Comparison of ENCODE assay signal across 34 cellular contexts in genomic region chr1:203065191-203065590, GRCh38. TPM values are rescaled to one million over a fixed set of nuclear protein-coding genes. Genes with fewer than 3 reads are reported as not detected.
"Had no signal": no experiment of that assay in that cellular context is flagged by ENCODE, and none has a peak within 500 bp of the region (broad histone marks: within the 10 kb centered on the region; RNA-seq: fewer than 3 reads in every experiment).

No MANE protein-coding gene starts in this region.

- H3K27ac ChIP-seq: SK-N-MC, WERI-Rb-1 had no signal

- ATAC-seq: activated CD8-positive, alpha-beta memory T cell treated with anti-CD3 and anti-CD28 coated beads, Interleukin-2, amount 10 ng/mL, durations not matched to agents 7 days and 5 days; activated naive CD8-positive, alpha-beta T cell treated with anti-CD3 and anti-CD28 coated beads, Interleukin-2, amount 50 U/mL, for 24 hours had no signal

- FAIRE-seq: bronchial epithelial cell had no signal

- H3K4me3 ChIP-seq: SK-N-MC had no signal

- DNase-seq: activated CD4-positive, alpha-beta memory T cell treated with anti-CD3 and anti-CD28 coated beads, Interleukin-2, amount 10 ng/mL, durations not matched to agents 7 days and 5 days; activated CD4-positive, alpha-beta T cell treated with anti-CD3 and anti-CD28 coated beads for 1 hour; activated CD4-positive, alpha-beta T cell treated with anti-CD3 and anti-CD28 coated beads for 48 hours; activated CD4-positive, CD25-positive, alpha-beta regulatory T cell; activated CD8-positive, alpha-beta memory T cell treated with anti-CD3 and anti-CD28 coated beads for 24 hours; activated CD8-positive, alpha-beta memory T cell treated with anti-CD3 and anti-CD28 coated beads, Interleukin-2, amount 10 ng/mL, durations not matched to agents 7 days and 5 days; activated CD8-positive, alpha-beta memory T cell treated with anti-CD3 and anti-CD28 coated beads, Interleukin-2, amount 50 U/mL, for 48 hours; activated effector memory CD4-positive, alpha-beta T cell treated with Interleukin-2 at 50 U/mL for 16 hours; activated naive CD4-positive, alpha-beta T cell treated with anti-CD3 and anti-CD28 coated beads, Interleukin-2, amount 10 ng/mL, durations not matched to agents 7 days and 5 days; activated naive CD8-positive, alpha-beta T cell treated with anti-CD3 and anti-CD28 coated beads, Interleukin-2, amount 50 U/mL, for 24 hours; activated T-cell treated with anti-CD3 and anti-CD28 coated beads, Interleukin-2, amount 50 U/mL, for 48 hours; caudate nucleus; Karpas-422; KBM-7; MM.1S; NCI-H1092; NCI-H1417; NCI-H146; NCI-H187; NCI-H2029 treated with DMSO at 0.1 percent for 48 hours; NCI-H2107; NCI-H2171; NCI-H510A; NCI-H526; NCI-H748 treated with DMSO at 0.1 percent for 48 hours; NK-92 treated with Interleukin-12 subunit alpha and Interleukin-12 subunit beta, amount 100 ng/mL, for 24 hours; OCI-M1; Right ventricle myocardium superior; T1000; WERI-Rb-1 had no signal

RNA-seq across cellular contexts. Expression of gene MYOG, which starts 20.6 kb away (rescaled TPM):
- total RNA-seq: activated CD4-positive, alpha-beta memory T cell treated with anti-CD3 and anti-CD28 coated beads, Interleukin-2, amount 10 ng/mL, durations not matched to agents 7 days and 5 days; activated CD8-positive, alpha-beta memory T cell treated with anti-CD3 and anti-CD28 coated beads, Interleukin-2, amount 10 ng/mL, durations not matched to agents 7 days and 5 days; bronchial epithelial cell; Right ventricle myocardium superior; T-helper 1 cell treated with Interleukin-12 subunit alpha and Interleukin-12 subunit beta and Interleukin-4 antibody, amounts not matched to agents 30 ng/mL and 1 ng/mL, for 36 hours; T-helper 2 cell treated with Interferon-gamma antibody and Interleukin-4, amounts not matched to agents 100 ng/mL and 5 ng/mL, for 36 hours had no signal
